ENCODE assay signal across 9 cellular contexts in genomic region chr6:20919677-20920385, GRCh38.
DNase-seq lines count a peak whose midpoint lies in the region; ATAC-seq and TF ChIP-seq lines count a peak whose summit lies in the region.
"Had no signal": no experiment of that assay in that cellular context is flagged by ENCODE, and none has a peak within 500 bp of the region (broad histone marks: within the 10 kb centered on the region; RNA-seq: fewer than 3 reads in every experiment).

No MANE protein-coding gene starts in this region.

- ATAC-seq in GM18520 (IDR thresholded peaks at IDR 0.05; ENCODE audit: unreplicated experiment) (peak; percentile 82), GM21515 (IDR thresholded peaks at IDR 0.05; ENCODE audit: unreplicated experiment) (peak; percentile 64), HG03280 (IDR thresholded peaks at IDR 0.05; ENCODE audit: unreplicated experiment) (peak; percentile 90)

- TF ChIP-seq CTCF in fibroblast of mammary gland (conservative IDR thresholded peaks at IDR 0.05; ENCODE audit: control insufficient read depth, insufficient read depth, low read depth, low read length): no peak

- no peak overlapping the region for H3K4me3 ChIP-seq in fibroblast of mammary gland (ENCODE audit: control insufficient read depth, low read depth, low read length)

- DNase-seq in fibroblast of mammary gland (ENCODE audit: low read depth) (peak; percentile 73), NCI-H510A treated with DMSO at 0.1 percent for 48 hours (lab: John Stamatoyannopoulos, UW) (no peak), NCI-H526 (lab: John Stamatoyannopoulos, UW) (no peak), DMS79 (lab: John Stamatoyannopoulos, UW) (no peak), cerebellum (ENCODE audit: low spot score) (no peak)
- DNase-seq: NCI-H1092 treated with DMSO at 0.1 percent for 48 hours had no signal
